9 cellular contexts compared by ENCODE assay signal in the genomic region with DNA sequence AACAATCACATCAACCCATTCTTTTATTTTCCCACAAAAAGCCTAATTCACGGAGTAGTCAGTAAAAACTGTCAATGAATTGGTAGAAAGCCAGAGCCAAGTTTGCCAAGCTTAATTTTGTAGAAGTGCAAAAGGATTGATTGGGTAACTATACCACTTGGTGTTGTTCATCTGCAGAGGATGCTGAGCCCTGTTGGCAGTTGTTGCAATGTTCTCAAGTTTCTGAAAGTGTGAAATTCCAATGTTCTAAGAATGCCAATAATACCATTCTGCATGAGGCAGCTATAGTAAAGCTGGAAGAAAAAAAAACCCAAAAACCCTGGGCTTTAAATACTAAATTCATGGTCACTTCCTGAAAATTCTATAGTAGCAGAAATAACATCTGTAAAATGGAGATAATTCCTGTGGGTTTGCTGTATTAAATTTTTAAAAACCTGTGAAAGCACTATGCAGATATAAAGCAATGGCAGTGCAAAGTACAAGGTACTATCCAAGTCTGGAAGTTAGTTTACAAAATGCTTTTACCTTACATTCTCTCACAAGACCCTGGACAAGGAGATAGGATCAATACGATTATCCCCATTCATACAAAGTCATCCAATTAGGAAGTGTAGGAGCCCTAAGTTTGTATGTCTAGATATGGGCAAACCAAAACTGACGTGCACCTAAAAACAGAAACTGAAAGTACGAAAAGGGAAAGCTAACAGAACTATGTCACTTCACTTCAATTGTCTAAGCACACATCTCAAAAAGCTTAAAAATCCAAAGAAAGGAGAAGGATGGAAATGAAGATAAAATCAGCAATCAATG. TPM values are rescaled to one million over a fixed set of nuclear protein-coding genes. Genes with fewer than 3 reads are reported as not detected.
DNase-seq lines count a peak whose midpoint lies in the region; ATAC-seq lines count a peak whose summit lies in the region.
"Had no signal": no experiment of that assay in that cellular context is flagged by ENCODE, and none has a peak within 500 bp of the region (broad histone marks: within the 10 kb centered on the region; RNA-seq: fewer than 3 reads in every experiment).

No MANE protein-coding gene starts in this region.

- H3K4ac ChIP-seq in mesenchymal stem cell (ENCODE audit: low read depth in 1 of 2, low read length in 2 of 2), result no peak overlapping the region

- no peaks in the 10 kb centered on the region for H3K27me3 ChIP-seq in BLaER1
- peaks cover 0 to under 1% of the 10 kb centered on the region in 2 experiments for H3K27me3 ChIP-seq in mesenchymal stem cell (ENCODE audit: control insufficient read depth in 1 of 2, insufficient read depth in 1 of 2, low read length in 2 of 2)

- no peak overlapping the region for H2BK5ac ChIP-seq in mesenchymal stem cell (ENCODE audit: low read depth, low read length, poor library complexity, severe bottlenecking)

- H2BK12ac ChIP-seq in mesenchymal stem cell (ENCODE audit: low read length in 2 of 2), result no peak overlapping the region

- H3K4me2 ChIP-seq in BLaER1, result peak overlapping the region; percentile 88
- peak overlapping the region; percentile 41 for H3K4me2 ChIP-seq in mesenchymal stem cell (ENCODE audit: low read length, poor library complexity, severe bottlenecking)

- H4K20me1 ChIP-seq in BLaER1, result no peaks in the 10 kb centered on the region

- no peak overlapping the region for H3K14ac ChIP-seq in mesenchymal stem cell (ENCODE audit: low read length in 2 of 2)

- H3K36me3 ChIP-seq in BLaER1, result no peaks in the 10 kb centered on the region
- no peaks in the 10 kb centered on the region for H3K36me3 ChIP-seq in mesenchymal stem cell (ENCODE audit: control insufficient read depth in 1 of 2, insufficient read depth in 2 of 2, low read depth in 1 of 2, low read length in 2 of 2)

- H3K9me3 Mint-ChIP-seq in activated naive CD4-positive, alpha-beta T cell treated with anti-CD3 and anti-CD28 coated beads, Interleukin-2, amount 50 U/mL, for 72 hours, result peaks cover 12% of the 10 kb centered on the region in 2 donors

- H3K79me1 ChIP-seq in mesenchymal stem cell (replicated peaks; ENCODE audit: low read length, poor library complexity, severe bottlenecking), result no peaks in the 10 kb centered on the region

- H4K91ac ChIP-seq in mesenchymal stem cell (ENCODE audit: low read length), result no peak overlapping the region

- ATAC-seq in GM19328 (IDR thresholded peaks at IDR 0.05; ENCODE audit: unreplicated experiment) (peak; percentile 92), HG03280 (IDR thresholded peaks at IDR 0.05; ENCODE audit: unreplicated experiment) (peak; percentile 84)
- ATAC-seq in activated naive CD4-positive, alpha-beta T cell treated with anti-CD3 and anti-CD28 coated beads, Interleukin-2, amount 50 U/mL, for 72 hours, result peak; percentile 61 to 85

- H3K23ac ChIP-seq in mesenchymal stem cell (ENCODE audit: low read length in 2 of 2), result no peak overlapping the region

- no peak overlapping the region for H2BK15ac ChIP-seq in mesenchymal stem cell (ENCODE audit: low read depth, poor library complexity, severe bottlenecking)

- H3K36me3 Mint-ChIP-seq in activated naive CD4-positive, alpha-beta T cell treated with anti-CD3 and anti-CD28 coated beads, Interleukin-2, amount 50 U/mL, for 72 hours, result peaks cover 0 to 23% of the 10 kb centered on the region in 2 donors

- H3K27ac Mint-ChIP-seq in activated naive CD4-positive, alpha-beta T cell treated with anti-CD3 and anti-CD28 coated beads, Interleukin-2, amount 50 U/mL, for 72 hours, result peak overlapping the region in 1 of 2 donors; percentile 86

- 82% methylated on average over 2 of the region's 4 CpGs for WGBS in mesenchymal stem cell

- H3K9ac ChIP-seq in BLaER1 (peak overlapping the region; percentile 53), mesenchymal stem cell (ENCODE audit: low read length) (peak overlapping the region; percentile 73)

- peaks cover 11% of the 10 kb centered on the region; the same call in 1 of the 2 replicates for H3K4me1 ChIP-seq in BLaER1
- no peaks in the 10 kb centered on the region for H3K4me1 ChIP-seq in mesenchymal stem cell (ENCODE audit: control insufficient read depth, insufficient read depth, low read depth, low read length)

- no peak for DNase-seq in activated naive CD4-positive, alpha-beta T cell treated with anti-CD3 and anti-CD28 coated beads, Interleukin-2, amount 50 U/mL, for 72 hours (ENCODE audit: low spot score in 2 of 2)
- DNase-seq in mesenchymal stem cell, result peak; percentile 20
- DNase-seq in T1000 (lab: John Stamatoyannopoulos, UW), result no peak
- no peak for DNase-seq in HT-29 (ENCODE audit: low spot score)
- no peak for DNase-seq in NCI-H345 treated with DMSO at 0.1 percent for 48 hours (lab: John Stamatoyannopoulos, UW; ENCODE audit: unreplicated experiment)

- no peak overlapping the region for H3K18ac ChIP-seq in mesenchymal stem cell (ENCODE audit: low read depth in 1 of 2, low read length in 2 of 2)

- H3K4me3 ChIP-seq in BLaER1, result peak overlapping the region; percentile 57
- H3K4me3 ChIP-seq in mesenchymal stem cell (ENCODE audit: insufficient read depth in 1 of 2, low read depth in 1 of 2, low read length in 2 of 2), result peak overlapping the region in 1 of 2 experiments; percentile 75

- H2AFZ ChIP-seq in mesenchymal stem cell (ENCODE audit: low read depth, low read length), result no peak overlapping the region

- peak overlapping the region; percentile 26; the same call in 1 of the 2 replicates for H3K27ac ChIP-seq in BLaER1
- H3K27ac ChIP-seq in mesenchymal stem cell (ENCODE audit: low read length, poor library complexity, severe bottlenecking), result peak overlapping the region; percentile 53

- H3K9me3 ChIP-seq in BLaER1 (no peaks in the 10 kb centered on the region), mesenchymal stem cell (ENCODE audit: control insufficient read depth, low read length) (peaks cover 4% of the 10 kb centered on the region)

- H2BK120ac ChIP-seq in mesenchymal stem cell (ENCODE audit: low read depth, low read length), result no peak overlapping the region

- no peak overlapping the region for H4K8ac ChIP-seq in mesenchymal stem cell (ENCODE audit: low read length)

- H2AK5ac ChIP-seq in mesenchymal stem cell (ENCODE audit: low read length, severe bottlenecking), result no peak overlapping the region

RNA-seq across cellular contexts. Expression of gene PON1, which starts 6.1 kb away (rescaled TPM):
- not detected for total RNA-seq in activated naive CD4-positive, alpha-beta T cell treated with anti-CD3 and anti-CD28 coated beads, Interleukin-2, amount 50 U/mL, for 72 hours
- polyA plus RNA-seq in mesenchymal stem cell (2013, experiment 1 of 2), result not detected
- polyA plus RNA-seq in mesenchymal stem cell (2013, experiment 2 of 2), result not detected
- 0.78 and 1.2 TPM in 2 replicates for total RNA-seq in HT-29 (2014; rRNA removed; shearing (Covaris generic))
- total RNA-seq: H1 had no signal
- polyA plus RNA-seq: H1 had no signal
